Comparison of ENCODE assay signal across 1 cellular context in genomic region chrX:28576117-28576516, GRCh38.
TF ChIP-seq lines count a peak whose summit lies in the region.

No MANE protein-coding gene starts in this region.

TF ChIP-seq in A549, 52 proteins besides CTCF, POLR2A, EP300 and RAD21 (continued from another document):
- TF ChIP-seq REST (IDR thresholded peaks at IDR 0.05) (no peak), RFX5 (IDR thresholded peaks at IDR 0.05) (no peak), BCL3 (IDR thresholded peaks at IDR 0.05) (no peak), ZC3H11A (IDR thresholded peaks at IDR 0.05) (no peak), EHMT2 (IDR thresholded peaks at IDR 0.05; ENCODE audit: low read depth) (no peak), MAFK (IDR thresholded peaks at IDR 0.05; ENCODE audit: partially characterized antibody) (no peak), JUN (IDR thresholded peaks at IDR 0.05) (no peak), RARB (CRISPR knock-in tag; IDR thresholded peaks at IDR 0.05) (no peak), NPAS2 (CRISPR knock-in tag; IDR thresholded peaks at IDR 0.05; ENCODE audit: borderline replicate concordance) (no peak)
